8 cellular contexts compared by ENCODE assay signal in the genomic region with DNA sequence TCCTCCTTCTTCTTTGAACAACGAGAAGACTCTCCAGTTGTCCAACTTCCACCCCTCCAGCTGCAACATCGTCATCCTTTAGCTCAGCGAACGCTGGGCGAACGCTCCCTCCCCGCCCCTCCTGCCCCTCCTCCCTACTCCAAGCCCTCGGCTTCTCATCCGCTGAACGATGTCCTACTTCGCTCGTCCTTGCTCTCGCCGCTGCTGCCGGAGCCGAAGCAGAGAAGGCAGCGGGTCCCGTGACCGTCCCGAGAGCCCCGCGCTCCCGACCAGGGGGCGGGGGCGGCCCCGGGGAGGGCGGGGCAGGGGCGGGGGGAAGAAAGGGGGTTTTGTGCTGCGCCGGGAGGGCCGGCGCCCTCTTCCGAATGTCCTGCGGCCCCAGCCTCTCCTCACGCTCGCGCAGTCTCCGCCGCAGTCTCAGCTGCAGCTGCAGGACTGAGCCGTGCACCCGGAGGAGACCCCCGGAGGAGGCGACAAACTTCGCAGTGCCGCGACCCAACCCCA. TPM values are rescaled to one million over a fixed set of nuclear protein-coding genes. Genes with fewer than 3 reads are reported as not detected.
DNase-seq lines count a peak whose midpoint lies in the region; ATAC-seq, FAIRE-seq and TF ChIP-seq lines count a peak whose summit lies in the region.

A gene with protein sequence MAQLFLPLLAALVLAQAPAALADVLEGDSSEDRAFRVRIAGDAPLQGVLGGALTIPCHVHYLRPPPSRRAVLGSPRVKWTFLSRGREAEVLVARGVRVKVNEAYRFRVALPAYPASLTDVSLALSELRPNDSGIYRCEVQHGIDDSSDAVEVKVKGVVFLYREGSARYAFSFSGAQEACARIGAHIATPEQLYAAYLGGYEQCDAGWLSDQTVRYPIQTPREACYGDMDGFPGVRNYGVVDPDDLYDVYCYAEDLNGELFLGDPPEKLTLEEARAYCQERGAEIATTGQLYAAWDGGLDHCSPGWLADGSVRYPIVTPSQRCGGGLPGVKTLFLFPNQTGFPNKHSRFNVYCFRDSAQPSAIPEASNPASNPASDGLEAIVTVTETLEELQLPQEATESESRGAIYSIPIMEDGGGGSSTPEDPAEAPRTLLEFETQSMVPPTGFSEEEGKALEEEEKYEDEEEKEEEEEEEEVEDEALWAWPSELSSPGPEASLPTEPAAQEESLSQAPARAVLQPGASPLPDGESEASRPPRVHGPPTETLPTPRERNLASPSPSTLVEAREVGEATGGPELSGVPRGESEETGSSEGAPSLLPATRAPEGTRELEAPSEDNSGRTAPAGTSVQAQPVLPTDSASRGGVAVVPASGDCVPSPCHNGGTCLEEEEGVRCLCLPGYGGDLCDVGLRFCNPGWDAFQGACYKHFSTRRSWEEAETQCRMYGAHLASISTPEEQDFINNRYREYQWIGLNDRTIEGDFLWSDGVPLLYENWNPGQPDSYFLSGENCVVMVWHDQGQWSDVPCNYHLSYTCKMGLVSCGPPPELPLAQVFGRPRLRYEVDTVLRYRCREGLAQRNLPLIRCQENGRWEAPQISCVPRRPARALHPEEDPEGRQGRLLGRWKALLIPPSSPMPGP (plus strand): TSS at position 357 of the 504 bp plus-strand sequence. CDS start 3,938 bp downstream, outside the sequence.

- no peaks in the 10 kb centered on the region for H3K36me3 ChIP-seq in H1 (ENCODE audit: control insufficient read depth in 2 of 4, insufficient read depth in 4 of 4, low read length in 3 of 4)
- H3K36me3 ChIP-seq in neural cell (ENCODE audit: insufficient read depth, low read length): no peaks in the 10 kb centered on the region
- no peaks in the 10 kb centered on the region for H3K36me3 ChIP-seq in thyroid gland

- TF ChIP-seq EP300 in H1 (IDR thresholded peaks at IDR 0.05; ENCODE audit: borderline replicate concordance in 1 of 2, low read depth in 2 of 2, low read length in 2 of 2) (no peak), neural cell (conservative IDR thresholded peaks at IDR 0.05; ENCODE audit: poor library complexity, severe bottlenecking) (no peak)

- no peaks in the 10 kb centered on the region for H3F3A ChIP-seq in neural cell (ENCODE audit: insufficient read depth, low read length, poor library complexity, severe bottlenecking)

- H2BK20ac ChIP-seq in H1 (ENCODE audit: low read length): no peak within 1 kb of the TSS

- no peak within 1 kb of the TSS for H3K14ac ChIP-seq in H1 (ENCODE audit: insufficient read length)

- TF ChIP-seq POLR2A in H1 (IDR thresholded peaks at IDR 0.05; ENCODE audit: control extremely low read depth in 1 of 2, low read depth in 2 of 2, low read length in 2 of 2) (no peak), thyroid gland (IDR thresholded peaks at IDR 0.05) (no peak)

- POLR2A ChIA-PET in H1 (lab: Charles Lee; ENCODE audit: partially characterized antibody): interaction anchor here (0.7 to 3.6 kb wide), 9 partner anchors 11 to 186 kb away, joined by 3 to 13 read pairs (median 4); a partner anchor contains a TSS

- H3K27me3 ChIP-seq in H1 (replicated peaks in 1 of 4; ENCODE audit: control insufficient read depth in 3 of 4, extremely low read depth in 1 of 4, insufficient read depth in 3 of 4, low read length in 3 of 4): peaks cover 11 to 83% (median 63%) of the 10 kb centered on the region in 4 experiments
- H3K27me3 ChIP-seq in neural cell (ENCODE audit: insufficient read depth, low read depth, low read length): peaks cover 35% of the 10 kb centered on the region
- peaks cover 23% of the 10 kb centered on the region for H3K27me3 ChIP-seq in thyroid gland

- H4K5ac ChIP-seq in H1 (ENCODE audit: insufficient read length, low read depth, low read length): no peak within 1 kb of the TSS

- DNase-seq in Calu3 (no peak), NCI-H748 treated with DMSO at 0.1 percent for 48 hours (lab: John Stamatoyannopoulos, UW) (peak; percentile 35), H1 (ENCODE audit: low read depth in 1 of 2, low spot score in 2 of 2) (peak in 1 of 2 experiments; percentile 80), NCI-H774 (lab: John Stamatoyannopoulos, UW) (no peak), thyroid gland (no peak), NOMO-1 treated with DMSO at 0.1 percent for 48 hours (lab: John Stamatoyannopoulos, UW; ENCODE audit: unreplicated experiment) (no peak)

- CTCF ChIA-PET in Calu3 (lab: Charles Lee) (no interaction called here), H1 (lab: Charles Lee; ENCODE audit: partially characterized antibody) (interaction anchor here (0.6 to 43.0 kb wide), 10 partner anchors 10 to 156 kb away, joined by 3 to 868 read pairs (median 13); a partner anchor contains a TSS)

- no peaks in the 10 kb centered on the region for H3K9me3 Mint-ChIP-seq in Calu3 (ENCODE audit: low read depth, unreplicated experiment)

- no TSS peak for BruUV-seq in Calu3 (replicated peaks; lab: Mats Ljungman, UMichigan)

- TF ChIP-seq RAD21 in H1 (IDR thresholded peaks at IDR 0.05 in 1 of 2, conservative IDR thresholded peaks at IDR 0.05 in 1 of 2; ENCODE audit: low read depth in 2 of 2, low read length in 2 of 2): no peak
- no peak for TF ChIP-seq RAD21 in neural cell (conservative IDR thresholded peaks at IDR 0.05)

- H4K20me1 ChIP-seq in H1 (replicated peaks in 1 of 2; ENCODE audit: control insufficient read depth in 1 of 2, insufficient read depth in 2 of 2, low read length in 2 of 2) (peaks cover 0 to 4% of the 10 kb centered on the region in 2 experiments), neural cell (ENCODE audit: insufficient read depth) (no peaks in the 10 kb centered on the region)

- peak within 1 kb of the TSS; percentile 77 to 95 for H3K4me2 ChIP-seq in H1 (ENCODE audit: insufficient read depth in 1 of 2, low read depth in 2 of 2, low read length in 2 of 2)
- H3K4me2 ChIP-seq in neural cell (ENCODE audit: low read length): peak within 1 kb of the TSS; percentile 35

- H4K91ac ChIP-seq in H1 (replicated peaks; ENCODE audit: insufficient read length, low read length): no peak within 1 kb of the TSS

- H3K27ac Mint-ChIP-seq in Calu3 (ENCODE audit: unreplicated experiment): peak within 1 kb of the TSS; percentile 17

- H3K18ac ChIP-seq in H1 (ENCODE audit: extremely low read depth, low read length): peak within 1 kb of the TSS; percentile 67

- no peaks in the 10 kb centered on the region for H3K4me1 Mint-ChIP-seq in Calu3 (ENCODE audit: low read depth, unreplicated experiment)

- H3K9me3 ChIP-seq in H1 (ENCODE audit: insufficient read depth in 2 of 2, low read depth in 1 of 2, low read length in 1 of 2) (no peaks in the 10 kb centered on the region), neural cell (ENCODE audit: low read length) (no peaks in the 10 kb centered on the region), thyroid gland (no peaks in the 10 kb centered on the region)

- H3K4me1 ChIP-seq in H1 (replicated peaks in 1 of 4; ENCODE audit: control insufficient read depth in 3 of 4, insufficient read depth in 4 of 4, low read length in 3 of 4) (peaks cover 5 to 22% (median 15%) of the 10 kb centered on the region in 4 experiments), thyroid gland (peaks cover 9 to 10% of the 10 kb centered on the region in 2 donors)

- no peak within 1 kb of the TSS for H3K27ac ChIP-seq in H1 (ENCODE audit: low read depth, low read length)
- no peak within 1 kb of the TSS for H3K27ac ChIP-seq in neural cell (ENCODE audit: low read length)
- no peak within 1 kb of the TSS for H3K27ac ChIP-seq in thyroid gland

- H3K4ac ChIP-seq in H1 (replicated peaks; ENCODE audit: insufficient read length, low read depth, low read length): no peak within 1 kb of the TSS

- no peak within 1 kb of the TSS; the same call in 1 of the 2 replicates for H2BK5ac ChIP-seq in H1 (ENCODE audit: low read depth, low read length)

- no peaks in the 10 kb centered on the region for H3K9me2 ChIP-seq in neural cell (ENCODE audit: insufficient read depth, low read length)

- TF ChIP-seq CTCF in Calu3 (IDR thresholded peaks at IDR 0.05; ENCODE audit: unreplicated experiment) (no peak), H1 (IDR thresholded peaks at IDR 0.05; ENCODE audit: control extremely low read depth in 1 of 3, insufficient read depth in 1 of 3, low read depth in 1 of 3, low read length in 3 of 3) (no peak), neural cell (IDR thresholded peaks at IDR 0.05; ENCODE audit: poor library complexity, severe bottlenecking) (peak; percentile 13), thyroid gland (IDR thresholded peaks at IDR 0.05) (no peak)

- whole genome bisulfite sequencing in H1 (ENCODE audit: extremely low coverage in 1 of 2, insufficient coverage in 1 of 2, insufficient read length in 1 of 2, insufficient replicate concordance in 2 of 2, low coverage in 1 of 2, low lambda C conversion rate in 2 of 2, missing lambda C conversion rate in 1 of 2), 2 experiments: 2% methylated on average over 14 of the region's 46 CpGs; no CpG with 5 or more reads in 1 of the 2 experiments
- WGBS in thyroid gland, 2 donors: 1% methylated on average over 16 to 27 of the region's 46 CpGs

- no peak within 1 kb of the TSS for H3K4me3 Mint-ChIP-seq in Calu3 (ENCODE audit: low read depth, unreplicated experiment)

- H3K4me3 ChIP-seq in H1 (ENCODE audit: extremely low read depth in 1 of 4, insufficient read depth in 2 of 4, low read depth in 3 of 4, low read length in 4 of 4): peak within 1 kb of the TSS; percentile 26 to 72 (median 53)
- peak within 1 kb of the TSS; percentile 71 for H3K4me3 ChIP-seq in neural cell (ENCODE audit: low read length)
- H3K4me3 ChIP-seq in thyroid gland (replicated peaks in 1 of 3): peak within 1 kb of the TSS in 1 of 3 donors; percentile 10

- H2BK15ac ChIP-seq in H1 (ENCODE audit: low read length): no peak within 1 kb of the TSS

- H2AFZ ChIP-seq in H1 (ENCODE audit: low read length) (no peak within 1 kb of the TSS), neural cell (ENCODE audit: low read depth, low read length) (no peak within 1 kb of the TSS)

- peaks cover 77% of the 10 kb centered on the region for H3K36me3 Mint-ChIP-seq in Calu3 (ENCODE audit: insufficient read depth, unreplicated experiment)

- H3K23me2 ChIP-seq in H1 (ENCODE audit: low read depth, low read length): peaks cover 12% of the 10 kb centered on the region; the same call in 1 of the 2 replicates

- no peaks in the 10 kb centered on the region for H3K79me1 ChIP-seq in H1 (ENCODE audit: low read depth, low read length)

- no peaks in the 10 kb centered on the region for H3K27me3 Mint-ChIP-seq in Calu3 (ENCODE audit: unreplicated experiment)

- H3K79me2 ChIP-seq in H1 (ENCODE audit: control insufficient read depth in 1 of 2, insufficient read depth in 2 of 2, low read length in 2 of 2): no peaks in the 10 kb centered on the region
- H3K79me2 ChIP-seq in neural cell (replicated peaks; ENCODE audit: insufficient read depth, low read length): no peaks in the 10 kb centered on the region

- FAIRE-seq in H1 (lab: Jason Lieb, UNC): no peak

- ATAC-seq in HG03460 (IDR thresholded peaks at IDR 0.05; ENCODE audit: unreplicated experiment): no peak

- no peak within 1 kb of the TSS; the same call in 1 of the 2 replicates for H2AK5ac ChIP-seq in H1 (ENCODE audit: low read depth, low read length)

- peak within 1 kb of the TSS; percentile 50; the same call in 1 of the 2 replicates for H2BK12ac ChIP-seq in H1 (ENCODE audit: low read depth, low read length)

- no peak within 1 kb of the TSS for H2BK120ac ChIP-seq in H1 (replicated peaks; ENCODE audit: low read depth, low read length)

- no peak within 1 kb of the TSS for H3K56ac ChIP-seq in H1 (replicated peaks; ENCODE audit: insufficient read length, low read depth, low read length)

- H3K23ac ChIP-seq in H1 (ENCODE audit: insufficient read length): no peak within 1 kb of the TSS

- H4K8ac ChIP-seq in H1 (ENCODE audit: extremely low read depth, insufficient read depth, low read length): peak within 1 kb of the TSS; percentile 62; the same call in 1 of the 2 replicates

- intact Hi-C loops in Calu3 (cut with micrococcal nuclease; ENCODE audit: unreplicated experiment): no loop called here
- intact Hi-C loops in thyroid gland (cut with DNase I): no loop called here

- H3K9ac ChIP-seq in H1 (replicated peaks in 1 of 4; ENCODE audit: extremely low read depth in 1 of 4, low read depth in 3 of 4, low read length in 3 of 4): peak within 1 kb of the TSS in 1 of 4 experiments; percentile 54; a peak in 2 of 7 replicates
- peak within 1 kb of the TSS; percentile 54 for H3K9ac ChIP-seq in neural cell (ENCODE audit: low read length)

RNA-seq across cellular contexts. Expression of the gene that starts here (rescaled TPM):
- total RNA-seq in Calu3 (2022) (not detected in 2 replicates), thyroid gland (1 to 10 TPM in 1 of 4 donors, under 1 TPM in 1, not detected in 2; 0.54 to 1.1 TPM)
- 3.8 and 4.5 TPM in 2 replicates for total RNA-seq in H1 (2021; fragmentation: NEBNext Ultra II Directional; extraction: Animal tissue kit (Norgen Biotek cat#: 25700))
- polyA plus RNA-seq in H1 (2011; rRNA removed) (17.1 and 24.0 TPM in 2 replicates), neural cell (0.58 TPM in 1 of 2 replicates, not detected in the other)
- polyA plus RNA-seq in H1 (2011; cell fraction: cytosol; rRNA removed): 11.2 TPM
- polyA plus RNA-seq in H1 (2011; cell fraction: nucleus; rRNA removed): 25.7 TPM
- polyA plus RNA-seq in H1 (2012, experiment 1 of 2): 8.8 to 14.0 TPM (median 12.1 TPM) in 4 replicates
- 10.6 TPM for polyA plus RNA-seq in H1 (2012, experiment 2 of 2)
- polyA plus RNA-seq in H1 (2013, experiment 1 of 2): 8.6 TPM
- 6.8 TPM for polyA plus RNA-seq in H1 (2013, experiment 2 of 2)
- 4.3 and 12.9 TPM in 2 replicates for polyA minus RNA-seq in H1 (2011; rRNA and poly(A)+ RNA removed)
- polyA minus RNA-seq in H1 (2011; cell fraction: cytosol; rRNA and poly(A)+ RNA removed): 7.8 TPM
- polyA minus RNA-seq in H1 (2011; cell fraction: nucleus; rRNA and poly(A)+ RNA removed): 6.8 TPM
- polyA minus RNA-seq in neural cell: not detected in 2 replicates
